In the genomic region with DNA sequence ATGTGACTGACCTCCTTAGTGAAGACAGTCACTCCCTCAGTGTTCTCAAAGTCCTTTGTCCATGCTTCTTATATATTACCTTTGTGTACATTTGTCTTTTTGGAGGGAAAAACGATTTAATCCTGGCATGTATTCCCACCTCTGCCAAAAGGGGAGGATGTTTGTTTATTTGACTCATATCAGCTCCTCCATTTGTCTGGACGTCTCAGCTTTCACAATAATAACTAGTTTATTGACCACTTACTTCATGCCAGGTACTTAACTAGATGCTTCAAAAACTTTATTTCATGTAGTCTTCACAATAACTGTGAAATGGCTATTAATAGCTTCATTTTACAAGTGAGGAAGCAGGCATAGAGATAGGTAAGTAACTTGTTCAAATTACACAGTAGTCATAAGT, we compare ENCODE assay signal across 1 cellular context.
A peak's percentile ranks its signal among the peaks of the same experiment; 100 is the strongest.
TF ChIP-seq lines count a peak whose summit lies in the region.

No MANE protein-coding gene starts in this region.

TF ChIP-seq in HEK293, 187 proteins besides CTCF, POLR2A, EP300 and RAD21 (continued from another document):
- TF ChIP-seq, protein P1, sequence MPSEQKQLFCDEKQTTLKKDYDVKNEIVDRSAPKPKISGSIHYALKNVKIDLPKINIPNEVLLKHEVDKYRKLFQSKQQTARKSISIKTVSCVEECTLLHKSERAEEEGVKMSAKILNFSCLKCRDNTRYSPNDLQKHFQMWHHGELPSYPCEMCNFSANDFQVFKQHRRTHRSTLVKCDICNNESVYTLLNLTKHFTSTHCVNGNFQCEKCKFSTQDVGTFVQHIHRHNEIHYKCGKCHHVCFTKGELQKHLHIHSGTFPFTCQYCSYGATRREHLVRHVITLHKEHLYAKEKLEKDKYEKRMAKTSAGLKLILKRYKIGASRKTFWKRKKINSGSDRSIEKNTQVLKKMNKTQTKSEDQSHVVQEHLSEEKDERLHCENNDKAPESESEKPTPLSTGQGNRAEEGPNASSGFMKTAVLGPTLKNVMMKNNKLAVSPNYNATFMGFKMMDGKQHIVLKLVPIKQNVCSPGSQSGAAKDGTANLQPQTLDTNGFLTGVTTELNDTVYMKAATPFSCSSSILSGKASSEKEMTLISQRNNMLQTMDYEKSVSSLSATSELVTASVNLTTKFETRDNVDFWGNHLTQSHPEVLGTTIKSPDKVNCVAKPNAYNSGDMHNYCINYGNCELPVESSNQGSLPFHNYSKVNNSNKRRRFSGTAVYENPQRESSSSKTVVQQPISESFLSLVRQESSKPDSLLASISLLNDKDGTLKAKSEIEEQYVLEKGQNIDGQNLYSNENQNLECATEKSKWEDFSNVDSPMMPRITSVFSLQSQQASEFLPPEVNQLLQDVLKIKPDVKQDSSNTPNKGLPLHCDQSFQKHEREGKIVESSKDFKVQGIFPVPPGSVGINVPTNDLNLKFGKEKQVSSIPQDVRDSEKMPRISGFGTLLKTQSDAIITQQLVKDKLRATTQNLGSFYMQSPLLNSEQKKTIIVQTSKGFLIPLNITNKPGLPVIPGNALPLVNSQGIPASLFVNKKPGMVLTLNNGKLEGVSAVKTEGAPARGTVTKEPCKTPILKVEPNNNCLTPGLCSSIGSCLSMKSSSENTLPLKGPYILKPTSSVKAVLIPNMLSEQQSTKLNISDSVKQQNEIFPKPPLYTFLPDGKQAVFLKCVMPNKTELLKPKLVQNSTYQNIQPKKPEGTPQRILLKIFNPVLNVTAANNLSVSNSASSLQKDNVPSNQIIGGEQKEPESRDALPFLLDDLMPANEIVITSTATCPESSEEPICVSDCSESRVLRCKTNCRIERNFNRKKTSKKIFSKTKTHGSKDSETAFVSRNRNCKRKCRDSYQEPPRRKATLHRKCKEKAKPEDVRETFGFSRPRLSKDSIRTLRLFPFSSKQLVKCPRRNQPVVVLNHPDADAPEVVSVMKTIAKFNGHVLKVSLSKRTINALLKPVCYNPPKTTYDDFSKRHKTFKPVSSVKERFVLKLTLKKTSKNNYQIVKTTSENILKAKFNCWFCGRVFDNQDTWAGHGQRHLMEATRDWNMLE (tag by site-specific recombination; conservative IDR thresholded peaks at IDR 0.05; ENCODE audit: low read depth): no peak
- TF ChIP-seq ZNF843 (tag by site-specific recombination; IDR thresholded peaks at IDR 0.05) (peak; percentile 74), KLF10 (tag by site-specific recombination; IDR thresholded peaks at IDR 0.05) (no peak), ZNF354C (tag by site-specific recombination; IDR thresholded peaks at IDR 0.05; ENCODE audit: borderline replicate concordance, low read depth) (no peak), IKZF3 (tag by site-specific recombination; IDR thresholded peaks at IDR 0.05) (0 out of 2 replicates have a peak, but pooled peaks have one; percentile 41), WT1 (tag by site-specific recombination; IDR thresholded peaks at IDR 0.05) (peak; percentile 88), ZNF514 (tag by site-specific recombination; IDR thresholded peaks at IDR 0.05) (no peak), ZNF792 (tag by site-specific recombination; IDR thresholded peaks at IDR 0.05) (no peak)
- TF ChIP-seq, protein P2, sequence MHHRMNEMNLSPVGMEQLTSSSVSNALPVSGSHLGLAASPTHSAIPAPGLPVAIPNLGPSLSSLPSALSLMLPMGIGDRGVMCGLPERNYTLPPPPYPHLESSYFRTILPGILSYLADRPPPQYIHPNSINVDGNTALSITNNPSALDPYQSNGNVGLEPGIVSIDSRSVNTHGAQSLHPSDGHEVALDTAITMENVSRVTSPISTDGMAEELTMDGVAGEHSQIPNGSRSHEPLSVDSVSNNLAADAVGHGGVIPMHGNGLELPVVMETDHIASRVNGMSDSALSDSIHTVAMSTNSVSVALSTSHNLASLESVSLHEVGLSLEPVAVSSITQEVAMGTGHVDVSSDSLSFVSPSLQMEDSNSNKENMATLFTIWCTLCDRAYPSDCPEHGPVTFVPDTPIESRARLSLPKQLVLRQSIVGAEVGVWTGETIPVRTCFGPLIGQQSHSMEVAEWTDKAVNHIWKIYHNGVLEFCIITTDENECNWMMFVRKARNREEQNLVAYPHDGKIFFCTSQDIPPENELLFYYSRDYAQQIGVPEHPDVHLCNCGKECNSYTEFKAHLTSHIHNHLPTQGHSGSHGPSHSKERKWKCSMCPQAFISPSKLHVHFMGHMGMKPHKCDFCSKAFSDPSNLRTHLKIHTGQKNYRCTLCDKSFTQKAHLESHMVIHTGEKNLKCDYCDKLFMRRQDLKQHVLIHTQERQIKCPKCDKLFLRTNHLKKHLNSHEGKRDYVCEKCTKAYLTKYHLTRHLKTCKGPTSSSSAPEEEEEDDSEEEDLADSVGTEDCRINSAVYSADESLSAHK (tag by site-specific recombination; IDR thresholded peaks at IDR 0.05): 0 out of 2 replicates have a peak, but pooled peaks have one; percentile 39
